ENCODE assay signal across 1 cellular context in the genomic region with DNA sequence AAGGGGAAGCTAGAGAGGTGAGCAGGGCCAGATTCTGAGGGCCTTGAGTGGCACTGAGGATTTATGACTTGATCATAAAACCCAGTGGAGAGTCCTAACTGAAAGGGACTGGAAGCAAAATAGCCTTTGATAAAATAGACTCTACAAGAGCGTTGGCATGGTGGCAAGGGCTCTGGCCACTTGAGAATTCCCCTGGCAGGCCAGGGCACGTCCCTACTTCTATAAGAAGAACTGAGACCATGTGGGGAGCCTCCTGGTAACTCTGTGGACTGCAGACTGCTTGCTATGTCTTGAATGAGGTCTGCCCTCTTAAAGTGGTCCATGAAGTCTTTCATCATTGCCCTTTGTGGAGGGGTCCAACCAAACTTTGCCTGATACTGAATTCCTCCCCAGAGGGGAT.
TF ChIP-seq lines count a peak whose summit lies in the region.

No MANE protein-coding gene starts in this region.

TF ChIP-seq in GM12878, 131 proteins besides CTCF, POLR2A, EP300 and RAD21 (continued from another document):
- TF ChIP-seq BCL11A (IDR thresholded peaks at IDR 0.05; ENCODE audit: low read depth, low read length) = no peak
- no peak for TF ChIP-seq CHD2 (IDR thresholded peaks at IDR 0.05; ENCODE audit: borderline replicate concordance, low read depth, low read length)
- TF ChIP-seq, protein P1, sequence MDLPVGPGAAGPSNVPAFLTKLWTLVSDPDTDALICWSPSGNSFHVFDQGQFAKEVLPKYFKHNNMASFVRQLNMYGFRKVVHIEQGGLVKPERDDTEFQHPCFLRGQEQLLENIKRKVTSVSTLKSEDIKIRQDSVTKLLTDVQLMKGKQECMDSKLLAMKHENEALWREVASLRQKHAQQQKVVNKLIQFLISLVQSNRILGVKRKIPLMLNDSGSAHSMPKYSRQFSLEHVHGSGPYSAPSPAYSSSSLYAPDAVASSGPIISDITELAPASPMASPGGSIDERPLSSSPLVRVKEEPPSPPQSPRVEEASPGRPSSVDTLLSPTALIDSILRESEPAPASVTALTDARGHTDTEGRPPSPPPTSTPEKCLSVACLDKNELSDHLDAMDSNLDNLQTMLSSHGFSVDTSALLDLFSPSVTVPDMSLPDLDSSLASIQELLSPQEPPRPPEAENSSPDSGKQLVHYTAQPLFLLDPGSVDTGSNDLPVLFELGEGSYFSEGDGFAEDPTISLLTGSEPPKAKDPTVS (IDR thresholded peaks at IDR 0.05; ENCODE audit: low read depth, low read length) = no peak
- TF ChIP-seq CBX5 (IDR thresholded peaks at IDR 0.05; ENCODE audit: low read depth) = no peak
- TF ChIP-seq ASH2L (IDR thresholded peaks at IDR 0.05; ENCODE audit: borderline replicate concordance, low read depth) = no peak
- no peak for TF ChIP-seq FOXK2 (IDR thresholded peaks at IDR 0.05)
- no peak for TF ChIP-seq EGR1 (IDR thresholded peaks at IDR 0.05; ENCODE audit: borderline replicate concordance in 1 of 2, low read depth in 2 of 2, low read length in 2 of 2)
- TF ChIP-seq PAX5 (IDR thresholded peaks at IDR 0.05; ENCODE audit: borderline replicate concordance, low read depth, low read length) = no peak
- no peak for TF ChIP-seq TBL1XR1 (IDR thresholded peaks at IDR 0.05; ENCODE audit: low read depth, low read length)
- no peak for TF ChIP-seq HDAC6 (IDR thresholded peaks at IDR 0.05; ENCODE audit: unreplicated experiment)
- TF ChIP-seq, protein P2, sequence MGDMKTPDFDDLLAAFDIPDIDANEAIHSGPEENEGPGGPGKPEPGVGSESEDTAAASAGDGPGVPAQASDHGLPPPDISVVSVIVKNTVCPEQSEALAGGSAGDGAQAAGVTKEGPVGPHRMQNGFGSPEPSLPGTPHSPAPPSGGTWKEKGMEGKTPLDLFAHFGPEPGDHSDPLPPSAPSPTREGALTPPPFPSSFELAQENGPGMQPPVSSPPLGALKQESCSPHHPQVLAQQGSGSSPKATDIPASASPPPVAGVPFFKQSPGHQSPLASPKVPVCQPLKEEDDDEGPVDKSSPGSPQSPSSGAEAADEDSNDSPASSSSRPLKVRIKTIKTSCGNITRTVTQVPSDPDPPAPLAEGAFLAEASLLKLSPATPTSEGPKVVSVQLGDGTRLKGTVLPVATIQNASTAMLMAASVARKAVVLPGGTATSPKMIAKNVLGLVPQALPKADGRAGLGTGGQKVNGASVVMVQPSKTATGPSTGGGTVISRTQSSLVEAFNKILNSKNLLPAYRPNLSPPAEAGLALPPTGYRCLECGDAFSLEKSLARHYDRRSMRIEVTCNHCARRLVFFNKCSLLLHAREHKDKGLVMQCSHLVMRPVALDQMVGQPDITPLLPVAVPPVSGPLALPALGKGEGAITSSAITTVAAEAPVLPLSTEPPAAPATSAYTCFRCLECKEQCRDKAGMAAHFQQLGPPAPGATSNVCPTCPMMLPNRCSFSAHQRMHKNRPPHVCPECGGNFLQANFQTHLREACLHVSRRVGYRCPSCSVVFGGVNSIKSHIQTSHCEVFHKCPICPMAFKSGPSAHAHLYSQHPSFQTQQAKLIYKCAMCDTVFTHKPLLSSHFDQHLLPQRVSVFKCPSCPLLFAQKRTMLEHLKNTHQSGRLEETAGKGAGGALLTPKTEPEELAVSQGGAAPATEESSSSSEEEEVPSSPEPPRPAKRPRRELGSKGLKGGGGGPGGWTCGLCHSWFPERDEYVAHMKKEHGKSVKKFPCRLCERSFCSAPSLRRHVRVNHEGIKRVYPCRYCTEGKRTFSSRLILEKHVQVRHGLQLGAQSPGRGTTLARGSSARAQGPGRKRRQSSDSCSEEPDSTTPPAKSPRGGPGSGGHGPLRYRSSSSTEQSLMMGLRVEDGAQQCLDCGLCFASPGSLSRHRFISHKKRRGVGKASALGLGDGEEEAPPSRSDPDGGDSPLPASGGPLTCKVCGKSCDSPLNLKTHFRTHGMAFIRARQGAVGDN (IDR thresholded peaks at IDR 0.05) = no peak
- TF ChIP-seq SMAD5 (IDR thresholded peaks at IDR 0.05; ENCODE audit: low read depth) = no peak
- TF ChIP-seq RUNX3 (IDR thresholded peaks at IDR 0.05; ENCODE audit: low read length) = no peak
